In genomic region chr12:31682136-31682962, GRCh38 we compare ENCODE assay signal across 1 cellular context.
TF ChIP-seq lines count a peak whose summit lies in the region.

No MANE protein-coding gene starts in this region.

TF ChIP-seq in SK-N-SH treated with all-trans-retinoic acid at 6 μM for 48 hours, 23 proteins besides CTCF, POLR2A, EP300 and RAD21 (continued from another document):
- TF ChIP-seq ARNTL (CRISPR knock-in tag; IDR thresholded peaks at IDR 0.05; ENCODE audit: borderline replicate concordance, low read depth) = no peak
- no peak for TF ChIP-seq ZC3H10 (CRISPR knock-in tag; IDR thresholded peaks at IDR 0.05)
- TF ChIP-seq ZNF565 (CRISPR knock-in tag; conservative IDR thresholded peaks at IDR 0.05; ENCODE audit: low read depth) = no peak
